Comparison of ENCODE assay signal across 23 cellular contexts in the genomic region with DNA sequence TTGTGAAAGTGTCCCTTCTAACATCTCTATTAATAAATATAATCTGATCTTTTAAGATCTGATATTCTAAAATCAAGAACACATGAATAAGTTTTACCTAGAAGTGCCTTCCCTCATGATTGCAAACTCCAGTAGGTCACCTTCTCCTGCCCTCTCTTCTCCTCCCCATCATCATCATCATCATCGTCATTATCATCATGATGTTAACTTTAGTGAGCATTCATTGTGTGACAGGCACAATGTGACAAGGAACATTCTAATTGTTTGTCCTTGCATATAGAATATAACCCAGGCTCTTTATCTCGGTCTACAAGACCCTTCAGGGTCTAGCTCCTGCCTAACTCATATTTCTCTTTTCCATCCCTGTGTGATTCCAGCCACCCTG. TPM values are rescaled to one million over a fixed set of nuclear protein-coding genes. Genes with fewer than 3 reads are reported as not detected.
DNase-seq lines count a peak whose midpoint lies in the region; ATAC-seq, FAIRE-seq and TF ChIP-seq lines count a peak whose summit lies in the region.
"Had no signal": no experiment of that assay in that cellular context is flagged by ENCODE, and none has a peak within 500 bp of the region (broad histone marks: within the 10 kb centered on the region; RNA-seq: fewer than 3 reads in every experiment).

No MANE protein-coding gene starts in this region.

- no peaks in the 10 kb centered on the region for H3K27me3 Mint-ChIP-seq in HFFc6 (ENCODE audit: insufficient read depth)
- H3K27me3 Mint-ChIP-seq in chondrocyte (ENCODE audit: low read depth): no peaks in the 10 kb centered on the region
- H3K27me3 Mint-ChIP-seq in mesothelial cell of epicardium (ENCODE audit: low read depth): no peaks in the 10 kb centered on the region
- H3K27me3 Mint-ChIP-seq: CD4-positive, alpha-beta T cell; IgD-negative memory B cell had no signal

- DNase-seq in A549 (ENCODE audit: low read depth in 1 of 2, low spot score in 1 of 2): no peak
- DNase-seq in HFFc6: no peak
- no peak for DNase-seq in chondrocyte (ENCODE audit: low spot score)
- DNase-seq in mesothelial cell of epicardium (ENCODE audit: low spot score in 2 of 2, unreplicated experiment in 2 of 2): no peak
- DNase-seq in NCI-H82 (lab: John Stamatoyannopoulos, UW): no peak
- DNase-seq in suprapubic skin (ENCODE audit: low spot score in 2 of 2): no peak
- no peak for DNase-seq in HuH-7 (ENCODE audit: low spot score)
- DNase-seq in kidney tubule cell (ENCODE audit: low spot score): no peak
- DNase-seq: AML-193; CD4-positive, alpha-beta T cell; NCI-H1048; NCI-H1417; NCI-H1694 treated with DMSO at 0.1 percent for 48 hours; NCI-H2081; NCI-H2227 treated with DMSO at 0.1 percent for 48 hours; NCI-H526 treated with DMSO at 0.1 percent for 48 hours; SJCRH30 had no signal

- ATAC-seq in A549: no peak

- no peaks in the 10 kb centered on the region for H3K36me3 Mint-ChIP-seq in HFFc6 (ENCODE audit: low read depth)
- no peaks in the 10 kb centered on the region for H3K36me3 Mint-ChIP-seq in chondrocyte (ENCODE audit: low read depth)
- no peaks in the 10 kb centered on the region for H3K36me3 Mint-ChIP-seq in mesothelial cell of epicardium

- CTCF ChIA-PET in A549 (lab: Yijun Ruan, JAX): interaction anchor here (0.6 to 1.6 kb wide), 3 partner anchors 29 to 152 kb away, joined by 3 to 5 read pairs (median 4); no protein-coding TSS in a partner anchor

- TF ChIP-seq RAD21 in A549 (conservative IDR thresholded peaks at IDR 0.05 in 1 of 2, IDR thresholded peaks at IDR 0.05 in 1 of 2): no peak

- H3K4me3 Mint-ChIP-seq in HFFc6 (peak overlapping the region; percentile 6; the same call in 1 of the 2 replicates), chondrocyte (ENCODE audit: unreplicated experiment) (no peak overlapping the region), mesothelial cell of epicardium (no peak overlapping the region)
- H3K4me3 Mint-ChIP-seq: CD4-positive, alpha-beta T cell; IgD-negative memory B cell had no signal

- peak; percentile 39 for FAIRE-seq in A549 (lab: Jason Lieb, UNC)
- FAIRE-seq: D721Med, GM18507, RCC 7860 had no signal

- H3K4me1 ChIP-seq in A549 (peaks cover 23% of the 10 kb centered on the region), suprapubic skin (peaks cover 10% of the 10 kb centered on the region)

- TF ChIP-seq CTCF in A549 (IDR thresholded peaks at IDR 0.05) (no peak), HFFc6 (IDR thresholded peaks at IDR 0.05) (no peak), chondrocyte (IDR thresholded peaks at IDR 0.05) (no peak), mesothelial cell of epicardium (IDR thresholded peaks at IDR 0.05; ENCODE audit: unreplicated experiment) (no peak), suprapubic skin (IDR thresholded peaks at IDR 0.05) (no peak)

- no peak overlapping the region for H3K4me2 ChIP-seq in A549
- H3K4me2 ChIP-seq: KMS-11 had no signal

- no peaks in the 10 kb centered on the region for H3K36me3 ChIP-seq in suprapubic skin
- H3K36me3 ChIP-seq: BLaER1 treated with 17β-estradiol and CSF1 and Interleukin-3, amounts not matched to agents 10 nM and 100 nM; SJCRH30 had no signal

- H3K4me3 ChIP-seq in A549 (no peak overlapping the region), suprapubic skin (no peak overlapping the region)
- H3K4me3 ChIP-seq: BLaER1 treated with 17β-estradiol and CSF1 and Interleukin-3, amounts not matched to agents 10 nM and 100 nM; SJCRH30 had no signal

- peaks cover 62% of the 10 kb centered on the region for H3K4me1 Mint-ChIP-seq in HFFc6 (ENCODE audit: low read depth)
- peaks cover 39% of the 10 kb centered on the region for H3K4me1 Mint-ChIP-seq in chondrocyte (ENCODE audit: low read depth)
- H3K4me1 Mint-ChIP-seq in mesothelial cell of epicardium: peaks cover 20% of the 10 kb centered on the region
- H3K4me1 Mint-ChIP-seq: IgD-negative memory B cell had no signal

- H3K27ac Mint-ChIP-seq in HFFc6: peak overlapping the region; percentile 60
- H3K27ac Mint-ChIP-seq in chondrocyte (ENCODE audit: unreplicated experiment): peak overlapping the region; percentile 30
- peak overlapping the region; percentile 22 for H3K27ac Mint-ChIP-seq in mesothelial cell of epicardium
- H3K27ac Mint-ChIP-seq: CD4-positive, alpha-beta T cell; IgD-negative memory B cell had no signal

- no peaks in the 10 kb centered on the region for H3K27me3 ChIP-seq in suprapubic skin
- H3K27me3 ChIP-seq: BLaER1 treated with 17β-estradiol and CSF1 and Interleukin-3, amounts not matched to agents 10 nM and 100 nM; SJCRH30 had no signal

- H3K27ac ChIP-seq in A549 (no peak overlapping the region), suprapubic skin (no peak overlapping the region)
- H3K27ac ChIP-seq: BLaER1 treated with 17β-estradiol and CSF1 and Interleukin-3, amounts not matched to agents 10 nM and 100 nM; KMS-11; SJCRH30 had no signal

- no peak for TF ChIP-seq EP300 in A549 (IDR thresholded peaks at IDR 0.05)
- no peak for TF ChIP-seq EP300 in suprapubic skin (IDR thresholded peaks at IDR 0.05)

- no peaks in the 10 kb centered on the region for H3K9me3 Mint-ChIP-seq in HFFc6
- no peaks in the 10 kb centered on the region for H3K9me3 Mint-ChIP-seq in chondrocyte (ENCODE audit: low read depth)
- H3K9me3 Mint-ChIP-seq in mesothelial cell of epicardium: no peaks in the 10 kb centered on the region
- H3K9me3 Mint-ChIP-seq: CD4-positive, alpha-beta T cell; IgD-negative memory B cell had no signal

- no peak for TF ChIP-seq POLR2A in A549 (IDR thresholded peaks at IDR 0.05; ENCODE audit: low read length)
- no peak for TF ChIP-seq POLR2A in suprapubic skin (IDR thresholded peaks at IDR 0.05)

- POLR2A ChIA-PET in A549 (lab: Yijun Ruan, JAX): no interaction called here

- WGBS in A549 (ENCODE audit: missing lambda C conversion rate): 71% methylated on average over 2 of the region's 2 CpGs
- 92% methylated on average over 2 of the region's 2 CpGs for WGBS in suprapubic skin

- H3K9me3 ChIP-seq in A549: no peaks in the 10 kb centered on the region
- no peaks in the 10 kb centered on the region for H3K9me3 ChIP-seq in suprapubic skin
- H3K9me3 ChIP-seq: BLaER1 treated with 17β-estradiol and CSF1 and Interleukin-3, amounts not matched to agents 10 nM and 100 nM; SJCRH30 had no signal

TF ChIP-seq in A549, 52 proteins besides CTCF, POLR2A, EP300 and RAD21:
- no peak for TF ChIP-seq CHD2 (IDR thresholded peaks at IDR 0.05; ENCODE audit: low read length, partially characterized antibody)
- TF ChIP-seq ZC3H11A (IDR thresholded peaks at IDR 0.05): no peak
- no peak for TF ChIP-seq FOSL2 (IDR thresholded peaks at IDR 0.05)
- no peak for TF ChIP-seq FOSL2 (CRISPR knock-in tag; IDR thresholded peaks at IDR 0.05)
- TF ChIP-seq ZNF302 (CRISPR knock-in tag; IDR thresholded peaks at IDR 0.05): no peak
- TF ChIP-seq MAX (IDR thresholded peaks at IDR 0.05): no peak
- no peak for TF ChIP-seq POLR2AphosphoS2 (conservative IDR thresholded peaks at IDR 0.05; ENCODE audit: low read length)
- no peak for TF ChIP-seq MAFK (IDR thresholded peaks at IDR 0.05; ENCODE audit: partially characterized antibody)
- TF ChIP-seq, protein P1, sequence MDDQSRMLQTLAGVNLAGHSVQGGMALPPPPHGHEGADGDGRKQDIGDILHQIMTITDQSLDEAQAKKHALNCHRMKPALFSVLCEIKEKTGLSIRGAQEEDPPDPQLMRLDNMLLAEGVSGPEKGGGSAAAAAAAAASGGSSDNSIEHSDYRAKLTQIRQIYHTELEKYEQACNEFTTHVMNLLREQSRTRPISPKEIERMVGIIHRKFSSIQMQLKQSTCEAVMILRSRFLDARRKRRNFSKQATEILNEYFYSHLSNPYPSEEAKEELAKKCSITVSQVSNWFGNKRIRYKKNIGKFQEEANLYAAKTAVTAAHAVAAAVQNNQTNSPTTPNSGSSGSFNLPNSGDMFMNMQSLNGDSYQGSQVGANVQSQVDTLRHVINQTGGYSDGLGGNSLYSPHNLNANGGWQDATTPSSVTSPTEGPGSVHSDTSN (IDR thresholded peaks at IDR 0.05): no peak
- TF ChIP-seq RFX5 (IDR thresholded peaks at IDR 0.05): no peak
- no peak for TF ChIP-seq PHF8 (IDR thresholded peaks at IDR 0.05; ENCODE audit: borderline replicate concordance, low read depth)
- TF ChIP-seq EHF (CRISPR knock-in tag; IDR thresholded peaks at IDR 0.05): no peak

RNA-seq across cellular contexts. Expression of gene CUBN, which starts 51.7 kb away (rescaled TPM):
- polyA plus RNA-seq in A549 (2011; rRNA removed) (0.28 and 0.40 TPM in 2 replicates), A549 (2017; fragmentation: RNase III; extraction: RNeasy Plus Mini Kit Qiagen cat#74134 plus additional on column Dnase treatment) (0.04 to 0.08 TPM (median 0.08 TPM) in 3 replicates)
- 0.03 and 0.04 TPM in 2 replicates for polyA plus RNA-seq in A549 (2012; cell fraction: cytosol; rRNA removed)
- 0.13 and 0.17 TPM in 2 replicates for polyA plus RNA-seq in A549 (2012; cell fraction: nucleus; rRNA removed)
- polyA minus RNA-seq in A549 (2011; rRNA and poly(A)+ RNA removed): 0.41 and 0.63 TPM in 2 replicates
- total RNA-seq in HFFc6 (2021; fragmentation: NEBNext Ultra II Directional; extraction: Animal tissue kit (Norgen Biotek cat#: 25700)): 1 to 10 TPM in 3 of 6 experiments, under 1 TPM in 3; 0.43 to 1.7 (median 1.2) TPM
- total RNA-seq in chondrocyte (0.89 to 1.0 TPM (median 0.92 TPM) in 3 replicates), mesothelial cell of epicardium (0.90 to 1.8 TPM (median 1.5 TPM) in 3 replicates), suprapubic skin (1 to 10 TPM; 1.1 to 8.4 (median 1.2) TPM)
- polyA plus RNA-seq: IgD-negative memory B cell had no signal
